In genomic region chr6:156687875-156688549, GRCh38 we compare ENCODE assay signal across 8 cellular contexts.
DNase-seq lines count a peak whose midpoint lies in the region; ATAC-seq and TF ChIP-seq lines count a peak whose summit lies in the region.

No MANE protein-coding gene starts in this region.

- H3K27ac Mint-ChIP-seq in IgD-negative memory B cell (peak overlapping the region; percentile 79 to 94 (median 89)), glutamatergic neuron (ENCODE audit: unreplicated experiment) (peak overlapping the region; percentile 93)
- H3K27ac Mint-ChIP-seq in activated T-helper 1 cell treated with anti-CD3 and anti-CD28 coated beads, Interleukin-12 subunit alpha, Interleukin-12 subunit beta, Interleukin-2, Interleukin-4 antibody, amounts not matched to agents 30 ng/mL and 10 ng/mL and 1 ng/mL, durations not matched to agents 14 hours and 24 hours and 36 hours: peak overlapping the region; percentile 72

- no peak for DNase-seq in activated T-helper 1 cell treated with anti-CD3 and anti-CD28 coated beads, Interleukin-12 subunit alpha, Interleukin-12 subunit beta, Interleukin-2, Interleukin-4 antibody, amounts not matched to agents 30 ng/mL and 10 ng/mL and 1 ng/mL, durations not matched to agents 14 hours and 24 hours and 36 hours (ENCODE audit: low spot score)
- DNase-seq in glutamatergic neuron (peak; percentile 34), NOMO-1 (lab: John Stamatoyannopoulos, UW; ENCODE audit: unreplicated experiment in 2 of 2) (no peak), NCI-H446 (lab: John Stamatoyannopoulos, UW) (no peak)

- peak overlapping the region; percentile 80 to 97 (median 92) for H3K4me3 Mint-ChIP-seq in IgD-negative memory B cell
- peak overlapping the region; percentile 63 for H3K4me3 Mint-ChIP-seq in activated T-helper 1 cell treated with anti-CD3 and anti-CD28 coated beads, Interleukin-12 subunit alpha, Interleukin-12 subunit beta, Interleukin-2, Interleukin-4 antibody, amounts not matched to agents 30 ng/mL and 10 ng/mL and 1 ng/mL, durations not matched to agents 14 hours and 24 hours and 36 hours
- peak overlapping the region; percentile 85 for H3K4me3 Mint-ChIP-seq in glutamatergic neuron (ENCODE audit: unreplicated experiment)

- no peak for TF ChIP-seq CTCF in DOHH2 (IDR thresholded peaks at IDR 0.05; ENCODE audit: low read depth, low read length, poor library complexity, severe bottlenecking)
- TF ChIP-seq CTCF in glutamatergic neuron (IDR thresholded peaks at IDR 0.05; ENCODE audit: partially characterized antibody, unreplicated experiment): no peak
- no peak for TF ChIP-seq CTCF in neutrophil (IDR thresholded peaks at IDR 0.05)

- H3K4me1 Mint-ChIP-seq in IgD-negative memory B cell: peaks cover 24 to 57% (median 40%) of the 10 kb centered on the region in 3 donors
- peaks cover 27% of the 10 kb centered on the region for H3K4me1 Mint-ChIP-seq in activated T-helper 1 cell treated with anti-CD3 and anti-CD28 coated beads, Interleukin-12 subunit alpha, Interleukin-12 subunit beta, Interleukin-2, Interleukin-4 antibody, amounts not matched to agents 30 ng/mL and 10 ng/mL and 1 ng/mL, durations not matched to agents 14 hours and 24 hours and 36 hours (ENCODE audit: low read depth)
- peaks cover 30% of the 10 kb centered on the region for H3K4me1 Mint-ChIP-seq in glutamatergic neuron (ENCODE audit: low read depth, unreplicated experiment)

- H3K4me3 ChIP-seq in DOHH2 (ENCODE audit: low read length) (peak overlapping the region; percentile 77), neutrophil (ENCODE audit: low read depth in 1 of 2, low read length in 1 of 2) (peak overlapping the region; percentile 65 to 70)

- H3K4me2 ChIP-seq in DOHH2 (ENCODE audit: low read length): peak overlapping the region; percentile 66

- no peak for ATAC-seq in HG03442 (IDR thresholded peaks at IDR 0.05; ENCODE audit: unreplicated experiment)

- H3F3A ChIP-seq in DOHH2 (ENCODE audit: control insufficient read depth, insufficient read depth): peaks cover 7% of the 10 kb centered on the region

- H3K4me1 ChIP-seq in DOHH2 (ENCODE audit: control insufficient read depth, low read length) (peaks cover 60% of the 10 kb centered on the region), neutrophil (ENCODE audit: control insufficient read depth in 1 of 2, insufficient read depth in 1 of 2, low read depth in 1 of 2, low read length in 1 of 2) (peaks cover 17% of the 10 kb centered on the region in 2 experiments)

- no peaks in the 10 kb centered on the region for H3K36me3 ChIP-seq in DOHH2 (ENCODE audit: control insufficient read depth, low read length)
- H3K36me3 ChIP-seq in neutrophil: no peaks in the 10 kb centered on the region

- peaks cover 2% of the 10 kb centered on the region for H3K27me3 Mint-ChIP-seq in IgD-negative memory B cell
- H3K27me3 Mint-ChIP-seq in activated T-helper 1 cell treated with anti-CD3 and anti-CD28 coated beads, Interleukin-12 subunit alpha, Interleukin-12 subunit beta, Interleukin-2, Interleukin-4 antibody, amounts not matched to agents 30 ng/mL and 10 ng/mL and 1 ng/mL, durations not matched to agents 14 hours and 24 hours and 36 hours (ENCODE audit: insufficient read depth): peaks cover 4% of the 10 kb centered on the region
- peaks cover 10% of the 10 kb centered on the region for H3K27me3 Mint-ChIP-seq in glutamatergic neuron (ENCODE audit: unreplicated experiment)

- H3K79me2 ChIP-seq in DOHH2 (ENCODE audit: control insufficient read depth, low read length): no peaks in the 10 kb centered on the region

- H3K27me3 ChIP-seq in DOHH2 (ENCODE audit: control insufficient read depth, low read length): no peaks in the 10 kb centered on the region
- no peaks in the 10 kb centered on the region for H3K27me3 ChIP-seq in neutrophil

- H3K27ac ChIP-seq in DOHH2 (ENCODE audit: low read depth, low read length): peak overlapping the region; percentile 45
- H3K27ac ChIP-seq in neutrophil: no peak overlapping the region

- H3K9me3 Mint-ChIP-seq in IgD-negative memory B cell (no peaks in the 10 kb centered on the region), glutamatergic neuron (ENCODE audit: unreplicated experiment) (peaks cover 7% of the 10 kb centered on the region)
- H3K9me3 Mint-ChIP-seq in activated T-helper 1 cell treated with anti-CD3 and anti-CD28 coated beads, Interleukin-12 subunit alpha, Interleukin-12 subunit beta, Interleukin-2, Interleukin-4 antibody, amounts not matched to agents 30 ng/mL and 10 ng/mL and 1 ng/mL, durations not matched to agents 14 hours and 24 hours and 36 hours: no peaks in the 10 kb centered on the region

- H4K20me1 ChIP-seq in DOHH2 (ENCODE audit: control insufficient read depth, insufficient read depth, low read depth, low read length): no peaks in the 10 kb centered on the region

- intact Hi-C loops in activated T-helper 1 cell treated with anti-CD3 and anti-CD28 coated beads, Interleukin-12 subunit alpha, Interleukin-12 subunit beta, Interleukin-2, Interleukin-4 antibody, amounts not matched to agents 30 ng/mL and 10 ng/mL and 1 ng/mL, durations not matched to agents 14 hours and 24 hours and 36 hours (cut with micrococcal nuclease): loop anchor here (1.0 to 10.0 kb wide), 11 partner anchors 89 to 1373 kb away; partner anchors contain the start of genes ARID1B and TFB1M

- H3K9me3 ChIP-seq in DOHH2 (ENCODE audit: control insufficient read depth, insufficient read depth, low read length): no peaks in the 10 kb centered on the region
- H3K9me3 ChIP-seq in neutrophil: no peaks in the 10 kb centered on the region

- H3K9me2 ChIP-seq in DOHH2 (replicated peaks; ENCODE audit: control insufficient read depth, low read length): no peaks in the 10 kb centered on the region

- no peaks in the 10 kb centered on the region for H3K36me3 Mint-ChIP-seq in IgD-negative memory B cell
- no peaks in the 10 kb centered on the region for H3K36me3 Mint-ChIP-seq in activated T-helper 1 cell treated with anti-CD3 and anti-CD28 coated beads, Interleukin-12 subunit alpha, Interleukin-12 subunit beta, Interleukin-2, Interleukin-4 antibody, amounts not matched to agents 30 ng/mL and 10 ng/mL and 1 ng/mL, durations not matched to agents 14 hours and 24 hours and 36 hours (ENCODE audit: low read depth)
- H3K36me3 Mint-ChIP-seq in glutamatergic neuron (ENCODE audit: unreplicated experiment): no peaks in the 10 kb centered on the region
